Comparison of ENCODE assay signal across 19 cellular contexts in the genomic region with DNA sequence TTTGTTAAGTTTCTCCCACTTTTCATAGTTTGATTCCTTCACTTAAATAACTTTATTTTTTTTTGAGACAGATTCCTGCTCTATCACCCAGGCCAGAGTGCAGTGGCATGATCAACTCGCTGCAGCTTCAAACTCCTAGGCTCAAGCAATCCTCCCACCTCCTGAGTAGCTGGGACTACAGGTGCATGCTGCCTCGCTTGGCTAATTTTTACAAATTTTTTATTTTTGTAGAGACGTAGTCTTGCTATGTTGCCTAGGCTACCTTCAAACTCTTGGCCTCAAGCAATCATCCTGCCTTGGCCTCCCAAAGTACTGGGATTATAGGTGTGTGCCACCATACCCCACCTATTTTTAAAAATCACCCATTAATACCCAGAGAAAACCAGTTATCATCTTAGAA. TPM values are rescaled to one million over a fixed set of nuclear protein-coding genes. Genes with fewer than 3 reads are reported as not detected.
DNase-seq lines count a peak whose midpoint lies in the region; ATAC-seq and TF ChIP-seq lines count a peak whose summit lies in the region.
"Had no signal": no experiment of that assay in that cellular context is flagged by ENCODE, and none has a peak within 500 bp of the region (broad histone marks: within the 10 kb centered on the region; RNA-seq: fewer than 3 reads in every experiment).

No MANE protein-coding gene starts in this region.

- in situ Hi-C loops in GM13976 (cut with MboI; ENCODE audit: low sequenced_read_pairs, unreplicated experiment): no loop called here

- H3K27ac Mint-ChIP-seq in T-helper 1 cell treated with Interleukin-12 subunit alpha and Interleukin-12 subunit beta and Interleukin-4 antibody, amounts not matched to agents 30 μg/mL and 1 μg/mL, for 36 hours: peak overlapping the region; percentile 95
- peak overlapping the region; percentile 95 for H3K27ac Mint-ChIP-seq in activated B cell treated with CpG ODN at 0.5 μM for 24 hours
- H3K27ac Mint-ChIP-seq in naive thymus-derived CD4-positive, alpha-beta T cell: peak overlapping the region; percentile 70 to 96 (median 90)

- H3K9me3 ChIP-seq in naive thymus-derived CD4-positive, alpha-beta T cell (ENCODE audit: control insufficient read depth in 2 of 3, low read length in 3 of 3): no peaks in the 10 kb centered on the region
- H3K9me3 ChIP-seq: mucosa of descending colon, ovary, sigmoid colon, thyroid gland had no signal

- CTCF ChIA-PET in activated B cell treated with CpG ODN at 0.5 μM for 24 hours (lab: Charles Lee): interaction anchor here (3.5 kb wide), 1 partner anchor 34 kb away, joined by 16 read pairs; no protein-coding TSS in a partner anchor
- CTCF ChIA-PET in naive thymus-derived CD4-positive, alpha-beta T cell (lab: Charles Lee): interaction anchor here (1.3 to 1.8 kb wide), 2 partner anchors 14 to 17 kb away, joined by 4 read pairs; a partner anchor contains a TSS

- no peak overlapping the region for H3K4me3 ChIP-seq in naive thymus-derived CD4-positive, alpha-beta T cell (ENCODE audit: low read length)
- H3K4me3 ChIP-seq: mucosa of descending colon, ovary, sigmoid colon, thyroid gland had no signal

- DNase-seq in T-helper 1 cell (no peak), activated B cell treated with CpG ODN at 0.5 μM for 24 hours (no peak), GM13976 (ENCODE audit: low spot score) (no peak), DMS53 (lab: John Stamatoyannopoulos, UW) (no peak), occipital lobe (lab: John Stamatoyannopoulos, UW) (no peak)
- DNase-seq in naive thymus-derived CD4-positive, alpha-beta T cell: no peak
- DNase-seq: central memory CD4-positive, alpha-beta T cell; left colon; mucosa of descending colon; NCI-H1436 treated with DMSO at 0.1 percent for 48 hours; NCI-H524; ovary; sigmoid colon; stimulated activated CD4-positive, alpha-beta T cell treated with anti-CD3 and anti-CD28 coated beads, Interleukin-2, amount 100 ng/mL, for 24 hours had no signal

- H3K9me3 Mint-ChIP-seq in T-helper 1 cell treated with Interleukin-12 subunit alpha and Interleukin-12 subunit beta and Interleukin-4 antibody, amounts not matched to agents 30 μg/mL and 1 μg/mL, for 36 hours: no peaks in the 10 kb centered on the region
- H3K9me3 Mint-ChIP-seq in activated B cell treated with CpG ODN at 0.5 μM for 24 hours: no peaks in the 10 kb centered on the region
- no peaks in the 10 kb centered on the region for H3K9me3 Mint-ChIP-seq in naive thymus-derived CD4-positive, alpha-beta T cell

- H3K27me3 ChIP-seq in naive thymus-derived CD4-positive, alpha-beta T cell (ENCODE audit: control insufficient read depth in 2 of 2, insufficient read depth in 2 of 2, low read length in 2 of 2): no peaks in the 10 kb centered on the region
- H3K27me3 ChIP-seq: ovary, sigmoid colon, thyroid gland had no signal

- no peak for TF ChIP-seq CTCF in activated B cell treated with CpG ODN at 0.5 μM for 24 hours (IDR thresholded peaks at IDR 0.05)
- no peak for TF ChIP-seq CTCF in GM13976 (IDR thresholded peaks at IDR 0.05; ENCODE audit: borderline replicate concordance, control extremely low read depth, extremely low read depth, insufficient read depth, missing control alignments)

- no peaks in the 10 kb centered on the region for H3K27me3 Mint-ChIP-seq in T-helper 1 cell treated with Interleukin-12 subunit alpha and Interleukin-12 subunit beta and Interleukin-4 antibody, amounts not matched to agents 30 μg/mL and 1 μg/mL, for 36 hours (ENCODE audit: low read depth)
- no peaks in the 10 kb centered on the region for H3K27me3 Mint-ChIP-seq in activated B cell treated with CpG ODN at 0.5 μM for 24 hours
- no peaks in the 10 kb centered on the region for H3K27me3 Mint-ChIP-seq in naive thymus-derived CD4-positive, alpha-beta T cell

- ATAC-seq in HG02678 (IDR thresholded peaks at IDR 0.05; ENCODE audit: unreplicated experiment) (peak; percentile 23), activated B cell treated with CpG ODN at 0.5 μM for 24 hours (ENCODE audit: low read depth) (peak; percentile 18)
- ATAC-seq in naive thymus-derived CD4-positive, alpha-beta T cell: no peak
- ATAC-seq: HCT116, left colon, mucosa of descending colon had no signal

- intact Hi-C loops in activated B cell treated with CpG ODN at 0.5 μM for 24 hours (cut with micrococcal nuclease): no loop called here
- intact Hi-C loops in naive thymus-derived CD4-positive, alpha-beta T cell (cut with micrococcal nuclease): no loop called here

- no peak overlapping the region for H3K4me3 Mint-ChIP-seq in T-helper 1 cell treated with Interleukin-12 subunit alpha and Interleukin-12 subunit beta and Interleukin-4 antibody, amounts not matched to agents 30 μg/mL and 1 μg/mL, for 36 hours
- no peak overlapping the region for H3K4me3 Mint-ChIP-seq in activated B cell treated with CpG ODN at 0.5 μM for 24 hours
- H3K4me3 Mint-ChIP-seq in naive thymus-derived CD4-positive, alpha-beta T cell: peak overlapping the region in 1 of 10 donors; percentile 17

- peaks cover 83% of the 10 kb centered on the region for H3K4me1 Mint-ChIP-seq in T-helper 1 cell treated with Interleukin-12 subunit alpha and Interleukin-12 subunit beta and Interleukin-4 antibody, amounts not matched to agents 30 μg/mL and 1 μg/mL, for 36 hours (ENCODE audit: low read depth)
- peaks cover 93% of the 10 kb centered on the region for H3K4me1 Mint-ChIP-seq in activated B cell treated with CpG ODN at 0.5 μM for 24 hours
- peaks cover 62 to 99% (median 97%) of the 10 kb centered on the region in 7 donors for H3K4me1 Mint-ChIP-seq in naive thymus-derived CD4-positive, alpha-beta T cell

- H3K27ac ChIP-seq in naive thymus-derived CD4-positive, alpha-beta T cell (ENCODE audit: low read depth, low read length): peak overlapping the region; percentile 75
- H3K27ac ChIP-seq: 22Rv1, ovary, sigmoid colon, thyroid gland had no signal

- peaks cover 0 to 10% (median 0%) of the 10 kb centered on the region in 3 experiments for H3K36me3 ChIP-seq in naive thymus-derived CD4-positive, alpha-beta T cell (ENCODE audit: control insufficient read depth in 2 of 3, insufficient read depth in 3 of 3, low read length in 3 of 3)
- H3K36me3 ChIP-seq: ovary, sigmoid colon, thyroid gland had no signal

- peaks cover 49% of the 10 kb centered on the region for H3K36me3 Mint-ChIP-seq in T-helper 1 cell treated with Interleukin-12 subunit alpha and Interleukin-12 subunit beta and Interleukin-4 antibody, amounts not matched to agents 30 μg/mL and 1 μg/mL, for 36 hours (ENCODE audit: low read depth)
- peaks cover 30% of the 10 kb centered on the region for H3K36me3 Mint-ChIP-seq in activated B cell treated with CpG ODN at 0.5 μM for 24 hours (ENCODE audit: low read depth)
- peaks cover 0 to 50% (median 10%) of the 10 kb centered on the region in 5 donors for H3K36me3 Mint-ChIP-seq in naive thymus-derived CD4-positive, alpha-beta T cell

- H3K4me1 ChIP-seq in naive thymus-derived CD4-positive, alpha-beta T cell (ENCODE audit: control insufficient read depth in 2 of 2, insufficient read depth in 2 of 2, low read length in 2 of 2): peaks cover 47 to 55% of the 10 kb centered on the region in 2 donors

- POLR2A ChIA-PET in activated B cell treated with CpG ODN at 0.5 μM for 24 hours (lab: Charles Lee): interaction anchor here (0.7 to 12.6 kb wide), 4 partner anchors 9 to 22 kb away, joined by 3 to 301 read pairs (median 34); a partner anchor contains a TSS
- POLR2A ChIA-PET in naive thymus-derived CD4-positive, alpha-beta T cell (lab: Charles Lee): interaction anchor here (0.8 to 13.0 kb wide), 4 partner anchors 8 to 74 kb away, joined by 3 to 102 read pairs (median 8); a partner anchor contains a TSS

RNA-seq across cellular contexts. Expression of a gene that starts 14.2 kb away (rescaled TPM):
- total RNA-seq in activated B cell treated with CpG ODN at 0.5 μM for 24 hours: 293 TPM in 2 replicates
- total RNA-seq in naive thymus-derived CD4-positive, alpha-beta T cell: 100 to 1,000 TPM; 272 to 514 (median 397) TPM
- 100 to 1,000 TPM in 1 of 2 donors, 10 to 100 TPM in 1; 92.3 to 103 TPM for polyA plus RNA-seq in naive thymus-derived CD4-positive, alpha-beta T cell
- total RNA-seq in occipital lobe: 2.7 TPM

Comparison
In these comparisons a context has a peak if more than half of its experiments do, and no peak if none do; other contexts are left out.
1. RNA of a gene that starts 14.2 kb away (total RNA-seq): 272 to 514 TPM in naive thymus-derived CD4-positive, alpha-beta T cell and 293 TPM in activated B cell treated with CpG ODN at 0.5 μM for 24 hours; 2.7 TPM in occipital lobe (single experiment); every median in the first group is over 10 times any median in the second.
2. Peak in every context shown above with its lines, with median percentiles within 50 percentile points of each other: H3K27ac Mint-ChIP-seq.